Comparison of ENCODE assay signal across 26 cellular contexts in genomic region chr3:26279091-26279490, GRCh38.
DNase-seq lines count a peak whose midpoint lies in the region; ATAC-seq, FAIRE-seq and TF ChIP-seq lines count a peak whose summit lies in the region.
"Had no signal": no experiment of that assay in that cellular context is flagged by ENCODE, and none has a peak within 500 bp of the region (broad histone marks: within the 10 kb centered on the region; RNA-seq: fewer than 3 reads in every experiment).

No MANE protein-coding gene starts in this region.

- peaks cover 5% of the 10 kb centered on the region for H3K4me1 ChIP-seq in foreskin keratinocyte
- H3K4me1 ChIP-seq: BE2C had no signal

- no peaks in the 10 kb centered on the region for H3K36me3 ChIP-seq in bronchial epithelial cell (ENCODE audit: control insufficient read depth, insufficient read depth, low read length)
- H3K36me3 ChIP-seq: BE2C had no signal

- H3K4me3 ChIP-seq in bronchial epithelial cell (ENCODE audit: low read depth, low read length) (no peak overlapping the region), epithelial cell of esophagus (ENCODE audit: low read length) (no peak overlapping the region)
- H3K4me3 ChIP-seq: BLaER1, GM12878 had no signal

- peak; percentile 85 for DNase-seq in bronchial epithelial cell (ENCODE audit: low read depth)
- DNase-seq in epithelial cell of esophagus (ENCODE audit: low read depth): peak; percentile 35
- peak; percentile 17 to 50 for DNase-seq in foreskin keratinocyte
- DNase-seq in OCI-M1 (lab: John Stamatoyannopoulos, UW): no peak
- no peak for DNase-seq in NCI-H1436 treated with DMSO at 0.1 percent for 48 hours (lab: John Stamatoyannopoulos, UW)
- DNase-seq: 8988T; ACHN; BE2C; C1 segment of cervical spinal cord; CD4-positive, alpha-beta memory T cell; CD4-positive, CD25-positive, alpha-beta regulatory T cell; CD8-positive, alpha-beta memory T cell; COR-L47; DMS 273 treated with DMSO at 0.1 percent for 48 hours; DMS153; DMS53; DMS79; DND-41; EL; GDM1 had no signal

- H3K27ac ChIP-seq in foreskin keratinocyte: no peak overlapping the region
- H3K27ac ChIP-seq: BLaER1 had no signal

- ATAC-seq in foreskin keratinocyte (no peak), HG03025 (IDR thresholded peaks at IDR 0.05; ENCODE audit: low FRiP score, unreplicated experiment) (no peak)
- ATAC-seq: GM12878 had no signal

- TF ChIP-seq CTCF in bronchial epithelial cell (IDR thresholded peaks at IDR 0.05; ENCODE audit: insufficient read depth, low read length, severe bottlenecking) (no peak), epithelial cell of esophagus (IDR thresholded peaks at IDR 0.05; ENCODE audit: insufficient read depth, low read depth, low read length, missing control alignments) (no peak), foreskin keratinocyte (conservative IDR thresholded peaks at IDR 0.05) (no peak)

- no peak for FAIRE-seq in bronchial epithelial cell (lab: Jason Lieb, UNC)
- FAIRE-seq: A204.1, GM12878, GM12892, GM18507 had no signal

- H3K27me3 ChIP-seq in bronchial epithelial cell (ENCODE audit: control insufficient read depth, insufficient read depth, low read length): no peaks in the 10 kb centered on the region
- no peaks in the 10 kb centered on the region for H3K27me3 ChIP-seq in foreskin keratinocyte
- H3K27me3 ChIP-seq: BE2C, BLaER1 had no signal

Comparison
In these comparisons a context has a peak if more than half of its experiments do, and no peak if none do; other contexts are left out.
1. DNase-seq: peak in bronchial epithelial cell (single experiment), epithelial cell of esophagus (single experiment) and foreskin keratinocyte (2 of 2); none in OCI-M1 (single experiment) and NCI-H1436 treated with DMSO at 0.1 percent for 48 hours (single experiment).